In the genomic region with DNA sequence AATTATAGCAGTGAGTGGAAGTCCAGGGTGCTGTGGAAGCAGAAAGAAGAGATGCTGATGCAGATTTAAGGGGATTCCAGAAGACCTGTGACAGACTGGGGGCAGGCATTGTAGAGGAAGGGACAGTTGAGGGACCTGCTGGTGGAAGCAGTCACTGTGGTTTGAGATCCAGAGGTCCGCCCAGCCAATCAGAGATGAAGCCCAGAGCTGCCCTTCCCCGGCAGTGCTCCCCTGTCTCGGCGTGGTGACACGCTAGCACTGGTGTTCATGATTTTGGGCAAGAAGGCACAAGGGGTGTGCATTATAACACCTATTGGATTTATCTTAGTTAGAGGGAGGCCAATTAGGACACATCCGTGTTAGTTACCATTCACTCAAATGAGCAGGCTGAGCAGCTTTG, we compare ENCODE assay signal across 22 cellular contexts. TPM values are rescaled to one million over a fixed set of nuclear protein-coding genes. Genes with fewer than 3 reads are reported as not detected.
A peak's percentile ranks its signal among the peaks of the same experiment; 100 is the strongest.
DNase-seq lines count a peak whose midpoint lies in the region; ATAC-seq and TF ChIP-seq lines count a peak whose summit lies in the region.
"Had no signal": no experiment of that assay in that cellular context is flagged by ENCODE, and none has a peak within 500 bp of the region (broad histone marks: within the 10 kb centered on the region; RNA-seq: fewer than 3 reads in every experiment).

No MANE protein-coding gene starts in this region.

- DNase-seq in GM03348 (ENCODE audit: low spot score) (peak; percentile 8), WTC11 (ENCODE audit: low spot score) (no peak), heart right ventricle (no peak), nephron progenitor cell (no peak), T-cell (no peak), uterus (no peak)
- DNase-seq: C1 segment of cervical spinal cord; CD8-positive, alpha-beta T cell; DND-41; H7; HFFc6; NCI-H1092 treated with DMSO at 0.1 percent for 48 hours; NCI-H1436 treated with DMSO at 0.1 percent for 48 hours; NCI-H2029; NCI-H2227 treated with DMSO at 0.1 percent for 48 hours; NCI-H510A; NCI-H748 treated with DMSO at 0.1 percent for 48 hours had no signal

- peaks cover 8% of the 10 kb centered on the region for H3K27me3 Mint-ChIP-seq in WTC11 (ENCODE audit: low read depth)
- no peaks in the 10 kb centered on the region for H3K27me3 Mint-ChIP-seq in nephron progenitor cell (ENCODE audit: low read depth, poor library complexity)
- peaks cover 24 to 38% of the 10 kb centered on the region in 2 donors for H3K27me3 Mint-ChIP-seq in T-cell

- H3K4me1 Mint-ChIP-seq in WTC11: no peaks in the 10 kb centered on the region
- H3K4me1 Mint-ChIP-seq in nephron progenitor cell: peaks cover 11% of the 10 kb centered on the region
- no peaks in the 10 kb centered on the region for H3K4me1 Mint-ChIP-seq in T-cell

- H3K4me1 ChIP-seq in heart right ventricle (peaks cover 0 to 60% (median 18%) of the 10 kb centered on the region in 9 donors), uterus (no peaks in the 10 kb centered on the region)
- H3K4me1 ChIP-seq: SJSA1 had no signal

- ATAC-seq in WTC11 (peak; percentile 39; the same call in 1 of the 2 replicates), heart right ventricle (peak in 6 of 8 donors; percentile 11 to 76 (median 34)), T-cell (replicated peaks in 1 of 4) (no peak), HG02870 (IDR thresholded peaks at IDR 0.05; ENCODE audit: unreplicated experiment) (no peak), GM21825 (IDR thresholded peaks at IDR 0.05; ENCODE audit: unreplicated experiment) (no peak)
- ATAC-seq: CD8-positive, alpha-beta T cell; Panc1 had no signal

- H3K4me3 Mint-ChIP-seq in WTC11 (no peak overlapping the region), nephron progenitor cell (no peak overlapping the region), T-cell (no peak overlapping the region)
- H3K4me3 Mint-ChIP-seq: CD8-positive, alpha-beta T cell; HFFc6 had no signal

- peak overlapping the region in 2 of 10 donors; percentile 28 to 45 for H3K27ac ChIP-seq in heart right ventricle
- no peak overlapping the region for H3K27ac ChIP-seq in uterus
- H3K27ac ChIP-seq: KMS-11, SJSA1 had no signal

- intact Hi-C loops in heart right ventricle (cut with DNase I) (loop anchor here in 1 of 10 donors (10.0 kb wide), 1 partner anchor 118 kb away; no protein-coding TSS in a partner anchor), uterus (cut with DNase I; ENCODE audit: low total_unique reads) (no loop called here)

- TF ChIP-seq POLR2A in uterus (IDR thresholded peaks at IDR 0.05): no peak

- H3K27ac Mint-ChIP-seq in WTC11 (no peak overlapping the region), nephron progenitor cell (peak overlapping the region; percentile 88), T-cell (no peak overlapping the region)
- H3K27ac Mint-ChIP-seq: CD8-positive, alpha-beta T cell; HFFc6 had no signal

- H3K36me3 ChIP-seq in heart right ventricle (peaks cover 0 to 15% (median 0%) of the 10 kb centered on the region in 9 donors), uterus (no peaks in the 10 kb centered on the region)
- H3K36me3 ChIP-seq: SJSA1 had no signal

- TF ChIP-seq CTCF in WTC11 (IDR thresholded peaks at IDR 0.05): no peak
- TF ChIP-seq CTCF in heart right ventricle (IDR thresholded peaks at IDR 0.05): no peak
- TF ChIP-seq CTCF in nephron progenitor cell (IDR thresholded peaks at IDR 0.05): no peak
- no peak for TF ChIP-seq CTCF in uterus (IDR thresholded peaks at IDR 0.05)

- POLR2A ChIA-PET in WTC11 (lab: Charles Lee) (no interaction called here), T-cell (lab: Charles Lee) (no interaction called here)

- CTCF ChIA-PET in WTC11 (lab: Charles Lee): interaction anchor here (1.2 to 1.5 kb wide), 2 partner anchors 36 to 74 kb away, joined by 3 read pairs; no protein-coding TSS in a partner anchor
- CTCF ChIA-PET in T-cell (lab: Charles Lee): no interaction called here

- H3K4me3 ChIP-seq in heart right ventricle (no peak overlapping the region), uterus (no peak overlapping the region)
- H3K4me3 ChIP-seq: SJSA1 had no signal

- WGBS in heart right ventricle, 2 donors: 70 to 81% methylated on average over 6 of the region's 6 CpGs

- H3K9me3 Mint-ChIP-seq in WTC11 (no peaks in the 10 kb centered on the region), nephron progenitor cell (peaks cover 10% of the 10 kb centered on the region), T-cell (no peaks in the 10 kb centered on the region)
- H3K9me3 Mint-ChIP-seq: CD8-positive, alpha-beta T cell; HFFc6 had no signal

- H3K27me3 ChIP-seq in heart right ventricle: peaks cover 0 to 2% (median 0%) of the 10 kb centered on the region in 7 donors
- H3K27me3 ChIP-seq in uterus: no peaks in the 10 kb centered on the region
- H3K27me3 ChIP-seq: SJSA1 had no signal

- H3K36me3 Mint-ChIP-seq in WTC11: no peaks in the 10 kb centered on the region
- peaks cover 89% of the 10 kb centered on the region for H3K36me3 Mint-ChIP-seq in nephron progenitor cell (ENCODE audit: low read depth)
- no peaks in the 10 kb centered on the region for H3K36me3 Mint-ChIP-seq in T-cell
- H3K36me3 Mint-ChIP-seq: CD8-positive, alpha-beta T cell had no signal

- no peaks in the 10 kb centered on the region for H3K9me3 ChIP-seq in heart right ventricle
- no peaks in the 10 kb centered on the region for H3K9me3 ChIP-seq in uterus
- H3K9me3 ChIP-seq: SJSA1 had no signal

TF ChIP-seq in WTC11, 78 proteins besides CTCF, POLR2A, EP300 and RAD21:
- TF ChIP-seq CBFB (CRISPR knock-in tag; IDR thresholded peaks at IDR 0.05; ENCODE audit: low read depth): no peak
- TF ChIP-seq ZNF138 (CRISPR knock-in tag; conservative IDR thresholded peaks at IDR 0.05): no peak
- TF ChIP-seq ZNF396 (CRISPR knock-in tag; IDR thresholded peaks at IDR 0.05; ENCODE audit: borderline replicate concordance): no peak
- TF ChIP-seq HMGA2 (CRISPR knock-in tag; IDR thresholded peaks at IDR 0.05): no peak
- no peak for TF ChIP-seq ZNF423 (CRISPR knock-in tag; IDR thresholded peaks at IDR 0.05)
- TF ChIP-seq NR3C1 (CRISPR knock-in tag; conservative IDR thresholded peaks at IDR 0.05; ENCODE audit: low read depth): no peak
- no peak for TF ChIP-seq GTF2I (CRISPR knock-in tag; conservative IDR thresholded peaks at IDR 0.05)
- no peak for TF ChIP-seq JUN (CRISPR knock-in tag; IDR thresholded peaks at IDR 0.05)
- no peak for TF ChIP-seq ZNF121 (CRISPR knock-in tag; IDR thresholded peaks at IDR 0.05)
- TF ChIP-seq, protein P1, sequence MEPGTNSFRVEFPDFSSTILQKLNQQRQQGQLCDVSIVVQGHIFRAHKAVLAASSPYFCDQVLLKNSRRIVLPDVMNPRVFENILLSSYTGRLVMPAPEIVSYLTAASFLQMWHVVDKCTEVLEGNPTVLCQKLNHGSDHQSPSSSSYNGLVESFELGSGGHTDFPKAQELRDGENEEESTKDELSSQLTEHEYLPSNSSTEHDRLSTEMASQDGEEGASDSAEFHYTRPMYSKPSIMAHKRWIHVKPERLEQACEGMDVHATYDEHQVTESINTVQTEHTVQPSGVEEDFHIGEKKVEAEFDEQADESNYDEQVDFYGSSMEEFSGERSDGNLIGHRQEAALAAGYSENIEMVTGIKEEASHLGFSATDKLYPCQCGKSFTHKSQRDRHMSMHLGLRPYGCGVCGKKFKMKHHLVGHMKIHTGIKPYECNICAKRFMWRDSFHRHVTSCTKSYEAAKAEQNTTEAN (CRISPR knock-in tag; IDR thresholded peaks at IDR 0.05): no peak
- TF ChIP-seq, protein P2, sequence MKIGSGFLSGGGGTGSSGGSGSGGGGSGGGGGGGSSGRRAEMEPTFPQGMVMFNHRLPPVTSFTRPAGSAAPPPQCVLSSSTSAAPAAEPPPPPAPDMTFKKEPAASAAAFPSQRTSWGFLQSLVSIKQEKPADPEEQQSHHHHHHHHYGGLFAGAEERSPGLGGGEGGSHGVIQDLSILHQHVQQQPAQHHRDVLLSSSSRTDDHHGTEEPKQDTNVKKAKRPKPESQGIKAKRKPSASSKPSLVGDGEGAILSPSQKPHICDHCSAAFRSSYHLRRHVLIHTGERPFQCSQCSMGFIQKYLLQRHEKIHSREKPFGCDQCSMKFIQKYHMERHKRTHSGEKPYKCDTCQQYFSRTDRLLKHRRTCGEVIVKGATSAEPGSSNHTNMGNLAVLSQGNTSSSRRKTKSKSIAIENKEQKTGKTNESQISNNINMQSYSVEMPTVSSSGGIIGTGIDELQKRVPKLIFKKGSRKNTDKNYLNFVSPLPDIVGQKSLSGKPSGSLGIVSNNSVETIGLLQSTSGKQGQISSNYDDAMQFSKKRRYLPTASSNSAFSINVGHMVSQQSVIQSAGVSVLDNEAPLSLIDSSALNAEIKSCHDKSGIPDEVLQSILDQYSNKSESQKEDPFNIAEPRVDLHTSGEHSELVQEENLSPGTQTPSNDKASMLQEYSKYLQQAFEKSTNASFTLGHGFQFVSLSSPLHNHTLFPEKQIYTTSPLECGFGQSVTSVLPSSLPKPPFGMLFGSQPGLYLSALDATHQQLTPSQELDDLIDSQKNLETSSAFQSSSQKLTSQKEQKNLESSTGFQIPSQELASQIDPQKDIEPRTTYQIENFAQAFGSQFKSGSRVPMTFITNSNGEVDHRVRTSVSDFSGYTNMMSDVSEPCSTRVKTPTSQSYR (CRISPR knock-in tag; IDR thresholded peaks at IDR 0.05): no peak
- TF ChIP-seq SMAD3 (CRISPR knock-in tag; IDR thresholded peaks at IDR 0.05; ENCODE audit: borderline replicate concordance): no peak
- TF ChIP-seq, protein P3, sequence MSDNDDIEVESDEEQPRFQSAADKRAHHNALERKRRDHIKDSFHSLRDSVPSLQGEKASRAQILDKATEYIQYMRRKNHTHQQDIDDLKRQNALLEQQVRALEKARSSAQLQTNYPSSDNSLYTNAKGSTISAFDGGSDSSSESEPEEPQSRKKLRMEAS (CRISPR knock-in tag; IDR thresholded peaks at IDR 0.05): no peak
- TF ChIP-seq, protein P4, sequence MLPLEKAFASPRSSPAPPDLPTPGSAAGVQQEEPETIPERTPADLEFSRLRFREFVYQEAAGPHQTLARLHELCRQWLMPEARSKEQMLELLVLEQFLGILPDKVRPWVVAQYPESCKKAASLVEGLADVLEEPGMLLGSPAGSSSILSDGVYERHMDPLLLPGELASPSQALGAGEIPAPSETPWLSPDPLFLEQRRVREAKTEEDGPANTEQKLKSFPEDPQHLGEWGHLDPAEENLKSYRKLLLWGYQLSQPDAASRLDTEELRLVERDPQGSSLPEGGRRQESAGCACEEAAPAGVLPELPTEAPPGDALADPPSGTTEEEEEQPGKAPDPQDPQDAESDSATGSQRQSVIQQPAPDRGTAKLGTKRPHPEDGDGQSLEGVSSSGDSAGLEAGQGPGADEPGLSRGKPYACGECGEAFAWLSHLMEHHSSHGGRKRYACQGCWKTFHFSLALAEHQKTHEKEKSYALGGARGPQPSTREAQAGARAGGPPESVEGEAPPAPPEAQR (CRISPR knock-in tag; IDR thresholded peaks at IDR 0.05): no peak
- TF ChIP-seq ATF1 (CRISPR knock-in tag; IDR thresholded peaks at IDR 0.05): no peak
- no peak for TF ChIP-seq GABPB1 (CRISPR knock-in tag; IDR thresholded peaks at IDR 0.05)
- TF ChIP-seq NR1H2 (CRISPR knock-in tag; IDR thresholded peaks at IDR 0.05): no peak

RNA-seq across cellular contexts. Expression of a gene that starts 16.1 kb away (rescaled TPM):
- total RNA-seq in WTC11 (2021): 0.20 to 0.27 TPM (median 0.23 TPM) in 3 replicates
- 10 to 100 TPM; 25.5 to 49.6 (median 33.7) TPM for total RNA-seq in heart right ventricle
- 10 to 100 TPM; 17.8 to 20.9 TPM for polyA plus RNA-seq in heart right ventricle
- total RNA-seq in T-cell: under 1 TPM in 4 of 5 donors, not detected in 1; 0.19 to 0.35 (median 0.24) TPM
- total RNA-seq in uterus: 10 to 100 TPM in 1 of 4 donors, 1 to 10 TPM in 3; 2.0 to 74.2 (median 4.2) TPM
- total RNA-seq: CD8-positive, alpha-beta T cell had no signal

Comparison
In these comparisons a context has a peak if more than half of its experiments do, and no peak if none do; other contexts are left out.
1. ATAC-seq: peak in WTC11 (single experiment) and heart right ventricle (6 of 8); none in T-cell (0 of 4), HG02870 (single experiment) and GM21825 (single experiment).